ENCODE assay signal across 8 cellular contexts in genomic region chr17:29618272-29619065, GRCh38. TPM values are rescaled to one million over a fixed set of nuclear protein-coding genes. Genes with fewer than 3 reads are reported as not detected.
A peak's percentile ranks its signal among the peaks of the same experiment; 100 is the strongest.
DNase-seq lines count a peak whose midpoint lies in the region; ATAC-seq and TF ChIP-seq lines count a peak whose summit lies in the region.

No MANE protein-coding gene starts in this region.

- H3K4me1 ChIP-seq in IMR-90 (ENCODE audit: control insufficient read depth, insufficient read depth, low read length): peaks cover 15% of the 10 kb centered on the region

- CTCF ChIA-PET in IMR-90 (lab: Yijun Ruan, JAX): interaction anchor here (0.9 to 2.2 kb wide), 4 partner anchors 13 to 24 kb away, joined by 3 to 5 read pairs (median 3); no protein-coding TSS in a partner anchor

- H3K4me2 ChIP-seq in IMR-90 (ENCODE audit: low read depth, low read length): no peak overlapping the region

- H3K9me1 ChIP-seq in IMR-90 (ENCODE audit: insufficient read depth, low read length): peaks cover 25% of the 10 kb centered on the region

- peaks cover 56% of the 10 kb centered on the region for H3K4me1 Mint-ChIP-seq in CD14-positive monocyte
- H3K4me1 Mint-ChIP-seq in dendritic cell treated with granulocyte-macrophage colony-stimulating factor and Interleukin-4, amounts not matched to agents 40 ng/mL and 50 ng/mL, for 4 days (ENCODE audit: low read depth): peaks cover 66% of the 10 kb centered on the region
- H3K4me1 Mint-ChIP-seq in natural killer cell treated with Interleukin-12 subunit alpha and Interleukin-12 subunit beta and Interleukin-15 and Interleukin-18, amount 100 ng/mL, for 72 hours (ENCODE audit: low read depth in 2 of 2): peaks cover 38 to 43% of the 10 kb centered on the region in 2 donors

- no peak overlapping the region for H4K5ac ChIP-seq in IMR-90 (ENCODE audit: low read depth, low read length)

- no peak overlapping the region for H4K91ac ChIP-seq in IMR-90 (ENCODE audit: insufficient read depth, low read depth, low read length)

- H2AK5ac ChIP-seq in IMR-90 (ENCODE audit: low read depth, low read length): no peak overlapping the region

- no peaks in the 10 kb centered on the region for H3K36me3 Mint-ChIP-seq in CD14-positive monocyte
- H3K36me3 Mint-ChIP-seq in dendritic cell treated with granulocyte-macrophage colony-stimulating factor and Interleukin-4, amounts not matched to agents 40 ng/mL and 50 ng/mL, for 4 days (ENCODE audit: low read depth): no peaks in the 10 kb centered on the region
- no peaks in the 10 kb centered on the region for H3K36me3 Mint-ChIP-seq in natural killer cell treated with Interleukin-12 subunit alpha and Interleukin-12 subunit beta and Interleukin-15 and Interleukin-18, amount 100 ng/mL, for 72 hours

- H2BK120ac ChIP-seq in IMR-90 (ENCODE audit: low read depth, low read length): no peak overlapping the region

- intact Hi-C loops in CD14-positive monocyte (cut with micrococcal nuclease): loop anchor here in 1 of 2 donors (2.0 to 10.0 kb wide), 2 partner anchors 38 to 54 kb away; partner anchors contain the start of genes ABHD15 and TP53I13
- intact Hi-C loops in IMR-90 (cut with micrococcal nuclease): no loop called here
- intact Hi-C loops in dendritic cell treated with granulocyte-macrophage colony-stimulating factor and Interleukin-4, amounts not matched to agents 40 ng/mL and 50 ng/mL, for 4 days (cut with micrococcal nuclease): loop anchor here (10.0 kb wide), 1 partner anchor 54 kb away; the partner anchor contains the start of genes ABHD15 and TP53I13

- H2BK15ac ChIP-seq in IMR-90 (ENCODE audit: low read depth, low read length): no peak overlapping the region

- H3K27ac ChIP-seq in IMR-90 (ENCODE audit: insufficient read depth, low read length): no peak overlapping the region

- no peak overlapping the region for H3K56ac ChIP-seq in IMR-90 (ENCODE audit: extremely low read depth, insufficient read depth, low read length)

- POLR2A ChIA-PET in IMR-90 (lab: Charles Lee; ENCODE audit: unreplicated experiment): no interaction called here

- H2AK9ac ChIP-seq in IMR-90 (replicated peaks; ENCODE audit: low read depth, low read length, poor library complexity): no peak overlapping the region

- in situ Hi-C loops in IMR-90 (cut with MboI; ENCODE audit: low sequenced_read_pairs): no loop called here

- H3K14ac ChIP-seq in IMR-90 (replicated peaks; ENCODE audit: low read depth, low read length): no peak overlapping the region

- dilution Hi-C loops in IMR-90 (cut with HindIII; ENCODE audit: low sequenced_read_pairs, unreplicated experiment): no loop called here

- no peak for TF ChIP-seq RAD21 in IMR-90 (IDR thresholded peaks at IDR 0.05; ENCODE audit: low read length)

- H4K20me1 ChIP-seq in IMR-90 (ENCODE audit: insufficient read depth, low read length): peaks cover 9% of the 10 kb centered on the region; the same call in 1 of the 2 replicates

- no peak overlapping the region for H2BK5ac ChIP-seq in IMR-90 (ENCODE audit: low read depth, low read length, poor library complexity, severe bottlenecking)

- no peaks in the 10 kb centered on the region for H3K36me3 ChIP-seq in IMR-90 (ENCODE audit: control insufficient read depth, insufficient read depth, low read length)
- no peaks in the 10 kb centered on the region for H3K36me3 ChIP-seq in MG63

- TF ChIP-seq POLR2A in IMR-90 (IDR thresholded peaks at IDR 0.05; ENCODE audit: low read depth, low read length): no peak

- H2BK20ac ChIP-seq in IMR-90 (ENCODE audit: low read depth, low read length): no peak overlapping the region

- H3K4me3 Mint-ChIP-seq in CD14-positive monocyte: peak overlapping the region; percentile 34 to 53
- H3K4me3 Mint-ChIP-seq in dendritic cell treated with granulocyte-macrophage colony-stimulating factor and Interleukin-4, amounts not matched to agents 40 ng/mL and 50 ng/mL, for 4 days: peak overlapping the region; percentile 61
- H3K4me3 Mint-ChIP-seq in natural killer cell treated with Interleukin-12 subunit alpha and Interleukin-12 subunit beta and Interleukin-15 and Interleukin-18, amount 100 ng/mL, for 72 hours: peak overlapping the region; percentile 36

- H3K18ac ChIP-seq in IMR-90 (ENCODE audit: low read depth, low read length): no peak overlapping the region

- peak overlapping the region; percentile 81 for H2AFZ ChIP-seq in IMR-90 (replicated peaks; ENCODE audit: low read length, poor library complexity)

- DNase-seq in CD14-positive monocyte (ENCODE audit: low spot score) (no peak), IMR-90 (no peak), DMS 273 treated with DMSO at 0.1 percent for 48 hours (lab: John Stamatoyannopoulos, UW) (no peak), MG63 (no peak), omental fat pad (ENCODE audit: low spot score) (no peak), HUDEP-2 (lab: John Stamatoyannopoulos, UW; ENCODE audit: unreplicated experiment in 76 of 76) (no peak)
- no peak for DNase-seq in natural killer cell treated with Interleukin-12 subunit alpha and Interleukin-12 subunit beta and Interleukin-15 and Interleukin-18, amount 100 ng/mL, for 72 hours (ENCODE audit: low spot score)

- ATAC-seq in IMR-90 (ENCODE audit: low read depth) (no peak), omental fat pad (ENCODE audit: low FRiP score) (no peak)
- ATAC-seq in natural killer cell treated with Interleukin-12 subunit alpha and Interleukin-12 subunit beta and Interleukin-15 and Interleukin-18, amount 100 ng/mL, for 72 hours: no peak

- no peak overlapping the region for H3K9ac ChIP-seq in IMR-90 (ENCODE audit: low read depth, low read length)

- H3K9me3 Mint-ChIP-seq in CD14-positive monocyte: peaks cover 0 to 7% (median 1%) of the 10 kb centered on the region in 7 donors
- H3K9me3 Mint-ChIP-seq in dendritic cell treated with granulocyte-macrophage colony-stimulating factor and Interleukin-4, amounts not matched to agents 40 ng/mL and 50 ng/mL, for 4 days: no peaks in the 10 kb centered on the region
- H3K9me3 Mint-ChIP-seq in natural killer cell treated with Interleukin-12 subunit alpha and Interleukin-12 subunit beta and Interleukin-15 and Interleukin-18, amount 100 ng/mL, for 72 hours: no peaks in the 10 kb centered on the region

- H3K4ac ChIP-seq in IMR-90 (ENCODE audit: low read depth, low read length): no peak overlapping the region

- H3K4me3 ChIP-seq in IMR-90 (ENCODE audit: insufficient read depth, low read depth, low read length) (no peak overlapping the region), MG63 (no peak overlapping the region)

- no peaks in the 10 kb centered on the region for H3K9me3 ChIP-seq in IMR-90 (ENCODE audit: control insufficient read depth, insufficient read depth, low read length)
- H3K9me3 ChIP-seq in MG63: no peaks in the 10 kb centered on the region

- peaks cover 0 to 22% of the 10 kb centered on the region in 2 experiments; a peak in 1 of 4 replicates for H3K79me1 ChIP-seq in IMR-90 (ENCODE audit: low read depth in 1 of 2, low read length in 2 of 2)

- H3K27me3 ChIP-seq in IMR-90 (ENCODE audit: control insufficient read depth, insufficient read depth, low read length): no peaks in the 10 kb centered on the region; the same call in 1 of the 2 replicates
- no peaks in the 10 kb centered on the region for H3K27me3 ChIP-seq in MG63

- peaks cover 52 to 94% (median 70%) of the 10 kb centered on the region in 3 donors for H3K27me3 Mint-ChIP-seq in CD14-positive monocyte (ENCODE audit: low read depth in 3 of 3)
- H3K27me3 Mint-ChIP-seq in dendritic cell treated with granulocyte-macrophage colony-stimulating factor and Interleukin-4, amounts not matched to agents 40 ng/mL and 50 ng/mL, for 4 days: peaks cover 92% of the 10 kb centered on the region
- H3K27me3 Mint-ChIP-seq in natural killer cell treated with Interleukin-12 subunit alpha and Interleukin-12 subunit beta and Interleukin-15 and Interleukin-18, amount 100 ng/mL, for 72 hours: no peaks in the 10 kb centered on the region

- H3K27ac Mint-ChIP-seq in CD14-positive monocyte: peak overlapping the region in 1 of 7 donors; percentile 87
- no peak overlapping the region for H3K27ac Mint-ChIP-seq in dendritic cell treated with granulocyte-macrophage colony-stimulating factor and Interleukin-4, amounts not matched to agents 40 ng/mL and 50 ng/mL, for 4 days
- H3K27ac Mint-ChIP-seq in natural killer cell treated with Interleukin-12 subunit alpha and Interleukin-12 subunit beta and Interleukin-15 and Interleukin-18, amount 100 ng/mL, for 72 hours: peak overlapping the region in 1 of 2 donors; percentile 81

- no peak overlapping the region for H4K8ac ChIP-seq in IMR-90 (ENCODE audit: low read depth in 2 of 2, low read length in 2 of 2)

- H3K23ac ChIP-seq in IMR-90 (ENCODE audit: low read depth, low read length): no peak overlapping the region

- 84% methylated on average over 4 of the region's 22 CpGs; no CpG with 5 or more reads in 1 of the 2 experiments for WGBS in IMR-90 (ENCODE audit: extremely low coverage in 2 of 2, insufficient read length in 1 of 2), 2 experiments

- BruUV-seq in IMR-90 (replicated peaks; lab: Mats Ljungman, UMichigan): no TSS peak

- peak; percentile 14 for TF ChIP-seq CTCF in CD14-positive monocyte (IDR thresholded peaks at IDR 0.05)
- TF ChIP-seq CTCF in IMR-90 (conservative IDR thresholded peaks at IDR 0.05; ENCODE audit: low read depth, low read length): no peak
- TF ChIP-seq CTCF in omental fat pad (IDR thresholded peaks at IDR 0.05): no peak

RNA-seq across cellular contexts. Expression of gene CORO6, which starts 4.2 kb away (rescaled TPM):
- polyA plus RNA-seq in CD14-positive monocyte (not detected), IMR-90 (2012; rRNA removed) (7.6 and 7.8 TPM in 2 replicates)
- total RNA-seq in IMR-90 (2012; rRNA removed) (2.8 and 3.4 TPM in 2 replicates), omental fat pad (10 to 100 TPM; 10.7 to 45.9 (median 14.1) TPM)
- 1.4 and 2.8 TPM in 2 replicates for polyA plus RNA-seq in IMR-90 (2012; cell fraction: cytosol; rRNA removed)
- 139 and 203 TPM in 2 replicates for polyA plus RNA-seq in IMR-90 (2012; cell fraction: nucleus; rRNA removed; ENCODE audit: low replicate concordance)
- 10 to 100 TPM in 1 of 2 donors, 1 to 10 TPM in 1; 2.1 to 10.2 TPM for total RNA-seq in natural killer cell treated with Interleukin-12 subunit alpha and Interleukin-12 subunit beta and Interleukin-15 and Interleukin-18, amount 100 ng/mL, for 72 hours
- total RNA-seq in MG63 (2014; rRNA removed; shearing (Covaris generic); ENCODE audit: low replicate concordance): 1.2 TPM in 1 of 2 replicates, not detected in the other

RNA-seq across cellular contexts. Expression of gene ANKRD13B, which starts 25.5 kb away (rescaled TPM):
- polyA plus RNA-seq in CD14-positive monocyte: not detected
- total RNA-seq in IMR-90 (2012; rRNA removed): 0.90 and 1.1 TPM in 2 replicates
- 4.0 and 5.2 TPM in 2 replicates for polyA plus RNA-seq in IMR-90 (2012; rRNA removed)
- polyA plus RNA-seq in IMR-90 (2012; cell fraction: cytosol; rRNA removed): 1.9 and 4.4 TPM in 2 replicates
- 27.5 and 68.3 TPM in 2 replicates for polyA plus RNA-seq in IMR-90 (2012; cell fraction: nucleus; rRNA removed; ENCODE audit: low replicate concordance)
- total RNA-seq in natural killer cell treated with Interleukin-12 subunit alpha and Interleukin-12 subunit beta and Interleukin-15 and Interleukin-18, amount 100 ng/mL, for 72 hours: 10 to 100 TPM in 1 of 2 donors, 1 to 10 TPM in 1; 4.4 to 32.5 TPM
- total RNA-seq in MG63 (2014; rRNA removed; shearing (Covaris generic); ENCODE audit: low replicate concordance): 12.1 and 15.7 TPM in 2 replicates
- 10 to 100 TPM in 3 of 4 donors, 1 to 10 TPM in 1; 9.2 to 18.3 (median 13.2) TPM for total RNA-seq in omental fat pad

RNA-seq across cellular contexts. Expression of gene GIT1, which starts 29.0 kb away (rescaled TPM):
- polyA plus RNA-seq in CD14-positive monocyte (1 to 10 TPM; 3.1 to 4.4 TPM), IMR-90 (2012; rRNA removed) (34.2 and 37.1 TPM in 2 replicates)
- total RNA-seq in IMR-90 (2012; rRNA removed) (13.3 and 14.2 TPM in 2 replicates), omental fat pad (10 to 100 TPM; 24.4 to 73.6 (median 37.3) TPM)
- polyA plus RNA-seq in IMR-90 (2012; cell fraction: cytosol; rRNA removed): 25.3 and 30.3 TPM in 2 replicates
- polyA plus RNA-seq in IMR-90 (2012; cell fraction: nucleus; rRNA removed; ENCODE audit: low replicate concordance): 57.7 and 127 TPM in 2 replicates
- total RNA-seq in natural killer cell treated with Interleukin-12 subunit alpha and Interleukin-12 subunit beta and Interleukin-15 and Interleukin-18, amount 100 ng/mL, for 72 hours: 100 to 1,000 TPM in 1 of 2 donors, 10 to 100 TPM in 1; 40.8 to 111 TPM
- total RNA-seq in MG63 (2014; rRNA removed; shearing (Covaris generic); ENCODE audit: low replicate concordance): 17.1 and 36.4 TPM in 2 replicates

RNA-seq across cellular contexts. Expression of gene TP53I13, which starts 50.0 kb away (rescaled TPM):
- polyA plus RNA-seq in CD14-positive monocyte (10 to 100 TPM in 1 of 2 donors, 1 to 10 TPM in 1; 9.4 to 14.4 TPM), IMR-90 (2012; rRNA removed) (48.3 and 53.1 TPM in 2 replicates)
- total RNA-seq in IMR-90 (2012; rRNA removed) (18.3 and 22.0 TPM in 2 replicates), omental fat pad (100 to 1,000 TPM in 1 of 4 donors, 10 to 100 TPM in 3; 65.0 to 122 (median 72.6) TPM)
- 41.4 and 69.6 TPM in 2 replicates for polyA plus RNA-seq in IMR-90 (2012; cell fraction: cytosol; rRNA removed)
- polyA plus RNA-seq in IMR-90 (2012; cell fraction: nucleus; rRNA removed; ENCODE audit: low replicate concordance): 126 and 323 TPM in 2 replicates
- total RNA-seq in natural killer cell treated with Interleukin-12 subunit alpha and Interleukin-12 subunit beta and Interleukin-15 and Interleukin-18, amount 100 ng/mL, for 72 hours: 10 to 100 TPM; 61.6 to 95.5 TPM
- 28.6 and 48.8 TPM in 2 replicates for total RNA-seq in MG63 (2014; rRNA removed; shearing (Covaris generic); ENCODE audit: low replicate concordance)

RNA-seq across cellular contexts. Expression of gene ABHD15, which starts 51.6 kb away (rescaled TPM):
- polyA plus RNA-seq in CD14-positive monocyte (1 to 10 TPM; 3.1 to 3.6 TPM), IMR-90 (2012; rRNA removed) (4.5 and 4.6 TPM in 2 replicates)
- total RNA-seq in IMR-90 (2012; rRNA removed) (3.1 and 3.2 TPM in 2 replicates), omental fat pad (10 to 100 TPM; 21.6 to 55.2 (median 25.2) TPM)
- polyA plus RNA-seq in IMR-90 (2012; cell fraction: cytosol; rRNA removed): 3.3 and 4.4 TPM in 2 replicates
- polyA plus RNA-seq in IMR-90 (2012; cell fraction: nucleus; rRNA removed; ENCODE audit: low replicate concordance): 3.2 and 4.0 TPM in 2 replicates
- 10 to 100 TPM; 12.6 to 20.3 TPM for total RNA-seq in natural killer cell treated with Interleukin-12 subunit alpha and Interleukin-12 subunit beta and Interleukin-15 and Interleukin-18, amount 100 ng/mL, for 72 hours
- 7.8 and 8.9 TPM in 2 replicates for total RNA-seq in MG63 (2014; rRNA removed; shearing (Covaris generic); ENCODE audit: low replicate concordance)
